In the genomic region with DNA sequence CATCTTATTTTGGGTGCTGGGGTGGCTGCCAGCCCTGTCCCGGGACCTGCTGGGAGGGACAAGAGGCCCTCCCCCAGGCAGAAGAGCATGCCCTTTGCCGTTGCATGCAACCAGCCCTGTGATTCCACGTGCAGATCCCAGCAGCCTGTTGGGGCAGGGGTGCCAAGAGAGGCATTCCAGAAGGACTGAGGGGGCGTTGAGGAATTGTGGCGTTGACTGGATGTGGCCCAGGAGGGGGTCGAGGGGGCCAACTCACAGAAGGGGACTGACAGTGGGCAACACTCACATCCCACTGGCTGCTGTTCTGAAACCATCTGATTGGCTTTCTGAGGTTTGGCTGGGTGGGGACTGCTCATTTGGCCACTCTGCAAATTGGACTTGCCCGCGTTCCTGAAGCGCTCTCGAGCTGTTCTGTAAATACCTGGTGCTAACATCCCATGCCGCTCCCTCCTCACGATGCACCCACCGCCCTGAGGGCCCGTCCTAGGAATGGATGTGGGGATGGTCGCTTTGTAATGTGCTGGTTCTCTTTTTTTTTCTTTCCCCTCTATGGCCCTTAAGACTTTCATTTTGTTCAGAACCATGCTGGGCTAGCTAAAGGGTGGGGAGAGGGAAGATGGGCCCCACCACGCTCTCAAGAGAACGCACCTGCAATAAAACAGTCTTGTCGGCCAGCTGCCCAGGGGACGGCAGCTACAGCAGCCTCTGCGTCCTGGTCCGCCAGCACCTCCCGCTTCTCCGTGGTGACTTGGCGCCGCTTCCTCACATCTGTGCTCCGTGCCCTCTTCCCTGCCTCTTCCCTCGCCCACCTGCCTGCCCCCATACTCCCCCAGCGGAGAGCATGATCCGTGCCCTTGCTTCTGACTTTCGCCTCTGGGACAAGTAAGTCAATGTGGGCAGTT, we compare ENCODE assay signal across 1 cellular context.
TF ChIP-seq lines count a peak whose summit lies in the region.

No MANE protein-coding gene starts in this region.

TF ChIP-seq in GM23338, 12 proteins besides CTCF, POLR2A, EP300 and RAD21 (continued from another document):
- TF ChIP-seq STAT1 (IDR thresholded peaks at IDR 0.05; ENCODE audit: unreplicated experiment), result no peak
